ENCODE assay signal across 8 cellular contexts in genomic region chr1:203860396-203860951, GRCh38. TPM values are rescaled to one million over a fixed set of nuclear protein-coding genes. Genes with fewer than 3 reads are reported as not detected.
DNase-seq lines count a peak whose midpoint lies in the region; ATAC-seq and TF ChIP-seq lines count a peak whose summit lies in the region.

No MANE protein-coding gene starts in this region.

- peaks cover 43% of the 10 kb centered on the region for H3K36me3 Mint-ChIP-seq in T-helper 2 cell treated with Interferon-gamma antibody and Interleukin-4, amounts not matched to agents 5 μg/mL and 100 μg/mL, for 36 hours (ENCODE audit: low read depth)

- peaks cover 10% of the 10 kb centered on the region for H3K4me1 Mint-ChIP-seq in T-helper 2 cell treated with Interferon-gamma antibody and Interleukin-4, amounts not matched to agents 5 μg/mL and 100 μg/mL, for 36 hours (ENCODE audit: low read depth)

- DNase-seq in T-helper 2 cell treated with Interferon-gamma antibody and Interleukin-4, amounts not matched to agents 5 μg/mL and 100 μg/mL, for 36 hours (ENCODE audit: low spot score): no peak
- DNase-seq in T-helper 2 cell (no peak), SJCRH30 (peak; percentile 65 to 81), psoas muscle (peak; percentile 23 to 51), NCI-H1048 (lab: John Stamatoyannopoulos, UW) (no peak), KG1 (lab: John Stamatoyannopoulos, UW) (no peak)

- no peaks in the 10 kb centered on the region for H3K27me3 Mint-ChIP-seq in T-helper 2 cell treated with Interferon-gamma antibody and Interleukin-4, amounts not matched to agents 5 μg/mL and 100 μg/mL, for 36 hours (ENCODE audit: low read depth)

- TF ChIP-seq CTCF in psoas muscle (IDR thresholded peaks at IDR 0.05): no peak

- H3K27ac Mint-ChIP-seq in T-helper 2 cell treated with Interferon-gamma antibody and Interleukin-4, amounts not matched to agents 5 μg/mL and 100 μg/mL, for 36 hours: peak overlapping the region; percentile 96

- 27 to 41% methylated on average over 13 of the region's 13 CpGs for WGBS in esophagus, 2 donors
- 30 to 38% (median 30%) methylated on average over 13 of the region's 13 CpGs for WGBS in psoas muscle, 3 donors

- H3K36me3 ChIP-seq in SJCRH30 (peaks cover 27% of the 10 kb centered on the region), esophagus (ENCODE audit: control insufficient read depth in 2 of 2, insufficient read depth in 2 of 2, low read length in 1 of 2) (peaks cover 4 to 5% of the 10 kb centered on the region in 2 donors), psoas muscle (ENCODE audit: insufficient read depth in 1 of 2, low read depth in 1 of 2) (peaks cover 6 to 35% of the 10 kb centered on the region in 2 donors)

- ATAC-seq in psoas muscle (peak in 1 of 4 donors; percentile 3), HG03460 (IDR thresholded peaks at IDR 0.05; ENCODE audit: unreplicated experiment) (no peak)

- H3K4me1 ChIP-seq in SJCRH30 (peaks cover 9% of the 10 kb centered on the region; the same call in 1 of the 2 replicates), esophagus (ENCODE audit: control insufficient read depth in 2 of 2, insufficient read depth in 2 of 2, low read length in 1 of 2) (no peaks in the 10 kb centered on the region), psoas muscle (peaks cover 17% of the 10 kb centered on the region)

- H3K9me3 Mint-ChIP-seq in T-helper 2 cell treated with Interferon-gamma antibody and Interleukin-4, amounts not matched to agents 5 μg/mL and 100 μg/mL, for 36 hours: no peaks in the 10 kb centered on the region

- H3K9me3 ChIP-seq in SJCRH30 (replicated peaks) (no peaks in the 10 kb centered on the region), esophagus (ENCODE audit: control insufficient read depth in 2 of 2, insufficient read depth in 1 of 2, low read depth in 1 of 2, low read length in 1 of 2) (no peaks in the 10 kb centered on the region), psoas muscle (no peaks in the 10 kb centered on the region)

- H3K4me3 ChIP-seq in SJCRH30: peak overlapping the region; percentile 91
- H3K4me3 ChIP-seq in esophagus (ENCODE audit: low read depth in 1 of 2, low read length in 2 of 2): peak overlapping the region in 1 of 2 donors; percentile 2
- H3K4me3 ChIP-seq in psoas muscle: peak overlapping the region; percentile 100

- H3K27ac ChIP-seq in SJCRH30: peak overlapping the region; percentile 31
- H3K27ac ChIP-seq in esophagus (ENCODE audit: low read depth in 2 of 2, low read length in 1 of 2): peak overlapping the region; percentile 73 to 88
- H3K27ac ChIP-seq in psoas muscle: peak overlapping the region; percentile 31

- intact Hi-C loops in psoas muscle (cut with DNase I): loop anchor here (2.0 to 10.0 kb wide), 4 partner anchors 222 to 504 kb away; no protein-coding TSS in a partner anchor

- peak overlapping the region; percentile 99 for H3K4me3 Mint-ChIP-seq in T-helper 2 cell treated with Interferon-gamma antibody and Interleukin-4, amounts not matched to agents 5 μg/mL and 100 μg/mL, for 36 hours

- H3K27me3 ChIP-seq in SJCRH30 (no peaks in the 10 kb centered on the region), esophagus (ENCODE audit: control insufficient read depth in 1 of 2, insufficient read depth in 2 of 2, low read length in 2 of 2) (no peaks in the 10 kb centered on the region), psoas muscle (ENCODE audit: insufficient read depth in 3 of 3, low read length in 2 of 3) (no peaks in the 10 kb centered on the region)

RNA-seq across cellular contexts. Expression of gene SNRPE, which starts 0.9 kb away (rescaled TPM):
- 323 and 390 TPM in 2 replicates for total RNA-seq in SJCRH30 (2014; rRNA removed; shearing (Covaris generic))
- 10 to 100 TPM; 47.8 to 95.1 TPM for polyA plus RNA-seq in esophagus
- total RNA-seq in psoas muscle: 10 to 100 TPM; 30.4 to 68.1 (median 56.6) TPM
- polyA plus RNA-seq in psoas muscle: 100 to 1,000 TPM in 2 of 3 donors, 10 to 100 TPM in 1; 83.1 to 173 (median 116) TPM

Comparison
In these comparisons a context has a peak if more than half of its experiments do, and no peak if none do; other contexts are left out.
1. DNase-seq: peak in SJCRH30 (2 of 2) and psoas muscle (2 of 2); none in T-helper 2 cell treated with Interferon-gamma antibody and Interleukin-4, amounts not matched to agents 5 μg/mL and 100 μg/mL, for 36 hours (single experiment), T-helper 2 cell (0 of 5), NCI-H1048 (single experiment) and KG1 (single experiment).
2. Peak in every context shown above with its lines, with median percentiles within 50 percentile points of each other: H3K27ac ChIP-seq.